ENCODE assay signal across 8 cellular contexts in the genomic region with DNA sequence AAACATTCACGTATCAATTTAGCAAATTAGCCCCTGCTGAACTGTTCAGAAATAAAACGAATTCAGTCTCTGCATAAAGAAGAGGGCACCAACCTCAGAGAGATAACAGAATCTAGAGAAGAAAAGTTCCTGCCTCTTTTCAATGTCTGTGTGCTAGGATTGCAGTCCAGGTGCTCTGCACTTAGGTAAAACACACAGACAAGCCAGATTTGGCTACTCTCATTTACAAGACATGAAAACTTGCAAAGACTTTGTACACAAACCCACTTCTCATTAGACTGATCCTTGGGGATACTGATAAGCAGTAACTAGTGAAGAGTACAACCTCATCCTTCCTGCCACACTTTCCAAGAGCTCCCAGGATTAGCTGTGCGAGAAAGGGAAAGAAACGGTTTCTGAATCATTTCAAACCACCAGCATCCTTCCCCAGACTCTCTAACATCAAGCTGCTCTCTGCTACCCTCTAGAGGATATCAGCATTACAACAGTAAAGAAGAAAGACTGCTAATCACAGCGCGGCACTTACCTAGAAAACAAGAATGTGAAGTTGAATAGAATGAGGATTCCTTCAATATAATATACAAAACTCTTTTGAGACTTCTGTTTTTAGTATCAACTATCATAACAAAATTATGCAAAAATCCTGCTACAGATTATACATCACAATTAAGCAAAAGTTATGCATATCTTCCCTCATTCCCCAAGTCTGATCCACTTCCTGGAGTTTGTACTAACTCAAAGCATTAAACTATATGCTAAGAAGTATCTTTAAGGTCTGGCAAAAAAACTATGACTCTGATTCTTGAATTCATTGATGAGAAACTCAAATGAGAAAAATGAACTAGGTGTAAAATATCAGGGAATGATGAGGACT.
DNase-seq lines count a peak whose midpoint lies in the region; ATAC-seq and TF ChIP-seq lines count a peak whose summit lies in the region.

No MANE protein-coding gene starts in this region.

- peaks cover 5% of the 10 kb centered on the region for H3K27me3 Mint-ChIP-seq in activated B cell treated with CpG ODN at 0.5 μM for 24 hours

- no peak for TF ChIP-seq CTCF in activated B cell treated with CpG ODN at 0.5 μM for 24 hours (IDR thresholded peaks at IDR 0.05)
- TF ChIP-seq CTCF in heart right ventricle (IDR thresholded peaks at IDR 0.05) = peak; percentile 54 to 91 (median 82)

- 32 to 36% methylated on average over 6 of the region's 6 CpGs for WGBS in heart right ventricle, 2 donors

- no peak overlapping the region for H3K27ac ChIP-seq in heart right ventricle

- no peaks in the 10 kb centered on the region for H3K27me3 ChIP-seq in heart right ventricle

- no peaks in the 10 kb centered on the region for H3K36me3 Mint-ChIP-seq in activated B cell treated with CpG ODN at 0.5 μM for 24 hours (ENCODE audit: low read depth)

- H3K4me3 ChIP-seq in heart right ventricle = no peak overlapping the region

- DNase-seq in CMK (ENCODE audit: low read depth) (peak; percentile 7), NCI-H1694 (lab: John Stamatoyannopoulos, UW) (peak; percentile 21), activated B cell treated with CpG ODN at 0.5 μM for 24 hours (no peak), heart right ventricle (peak in 1 of 2 donors; percentile 23), retina (peak; percentile 69)
- no peak for DNase-seq in activated naive CD4-positive, alpha-beta T cell treated with Interleukin-2 at 50 U/mL for 16 hours

- intact Hi-C loops in activated B cell treated with CpG ODN at 0.5 μM for 24 hours (cut with micrococcal nuclease) (loop anchor here (1.0 kb wide), 1 partner anchor 1702 kb away; no protein-coding TSS in a partner anchor), heart right ventricle (cut with DNase I) (loop anchor here in 9 of 10 donors (1.0 to 10.0 kb wide), 7 partner anchors 60 to 1207 kb away; no protein-coding TSS in a partner anchor)

- peak; percentile 97 for ATAC-seq in GM18867 (IDR thresholded peaks at IDR 0.05; ENCODE audit: unreplicated experiment)
- ATAC-seq in HG02938 (IDR thresholded peaks at IDR 0.05; ENCODE audit: unreplicated experiment) = peak; percentile 93
- ATAC-seq in activated B cell treated with CpG ODN at 0.5 μM for 24 hours (ENCODE audit: low read depth) = peak; percentile 50
- peak; percentile 50 to 75 (median 68) for ATAC-seq in heart right ventricle

- no peaks in the 10 kb centered on the region for H3K36me3 ChIP-seq in heart right ventricle

- POLR2A ChIA-PET in activated B cell treated with CpG ODN at 0.5 μM for 24 hours (lab: Charles Lee) = no interaction called here

- CTCF ChIA-PET in activated B cell treated with CpG ODN at 0.5 μM for 24 hours (lab: Charles Lee) = interaction anchor here (1.3 kb wide), 1 partner anchor 9 kb away, joined by 4 read pairs; no protein-coding TSS in a partner anchor

- peaks cover 4 to 44% (median 22%) of the 10 kb centered on the region in 9 donors for H3K4me1 ChIP-seq in heart right ventricle

- H3K4me3 Mint-ChIP-seq in activated B cell treated with CpG ODN at 0.5 μM for 24 hours = no peak overlapping the region

- H3K9me3 ChIP-seq in heart right ventricle = no peaks in the 10 kb centered on the region

- no peak overlapping the region for H3K27ac Mint-ChIP-seq in activated B cell treated with CpG ODN at 0.5 μM for 24 hours

- peaks cover 2% of the 10 kb centered on the region for H3K9me3 Mint-ChIP-seq in activated B cell treated with CpG ODN at 0.5 μM for 24 hours

- H3K4me1 Mint-ChIP-seq in activated B cell treated with CpG ODN at 0.5 μM for 24 hours = no peaks in the 10 kb centered on the region

Comparison
In these comparisons a context has a peak if more than half of its experiments do, and no peak if none do; other contexts are left out.
1. DNase-seq: peak in CMK (single experiment), NCI-H1694 (single experiment) and retina (single experiment); none in activated B cell treated with CpG ODN at 0.5 μM for 24 hours (single experiment) and activated naive CD4-positive, alpha-beta T cell treated with Interleukin-2 at 50 U/mL for 16 hours (single experiment).
2. Peak in every context shown above with its lines, with median percentiles within 50 percentile points of each other: ATAC-seq.